ENCODE assay signal across 18 cellular contexts in genomic region chr7:131591674-131592328, GRCh38. TPM values are rescaled to one million over a fixed set of nuclear protein-coding genes. Genes with fewer than 3 reads are reported as not detected.
DNase-seq lines count a peak whose midpoint lies in the region; ATAC-seq, FAIRE-seq and TF ChIP-seq lines count a peak whose summit lies in the region.
"Had no signal": no experiment of that assay in that cellular context is flagged by ENCODE, and none has a peak within 500 bp of the region (broad histone marks: within the 10 kb centered on the region; RNA-seq: fewer than 3 reads in every experiment).

No MANE protein-coding gene starts in this region.

- no peak overlapping the region for H4K5ac ChIP-seq in H1 (ENCODE audit: insufficient read length, low read depth, low read length)

- no peak overlapping the region for H3K23ac ChIP-seq in H1 (ENCODE audit: insufficient read length)
- no peak overlapping the region for H3K23ac ChIP-seq in neuronal stem cell (ENCODE audit: low read depth, low read length, poor library complexity)

- POLR2A ChIA-PET in H1 (lab: Charles Lee; ENCODE audit: partially characterized antibody) (interaction anchor here (0.6 to 3.2 kb wide), 4 partner anchors 11 to 43 kb away, joined by 3 to 19 read pairs (median 6); no protein-coding TSS in a partner anchor), PC-9 (lab: Charles Lee; ENCODE audit: unreplicated experiment) (no interaction called here)

- H3K27ac ChIP-seq in heart left ventricle (no peak overlapping the region), left ventricle myocardium inferior (replicated peaks) (no peak overlapping the region), H1 (ENCODE audit: low read depth, low read length) (no peak overlapping the region), neuronal stem cell (replicated peaks; ENCODE audit: low read length) (no peak overlapping the region), PC-9 (no peak overlapping the region)
- H3K27ac ChIP-seq: HL-60, Peyer's patch had no signal

- H3K36me3 ChIP-seq in heart left ventricle = no peaks in the 10 kb centered on the region
- no peaks in the 10 kb centered on the region for H3K36me3 ChIP-seq in left ventricle myocardium inferior
- no peaks in the 10 kb centered on the region; a peak in 1 of 8 replicates for H3K36me3 ChIP-seq in H1 (ENCODE audit: control insufficient read depth in 2 of 4, insufficient read depth in 4 of 4, low read length in 3 of 4)
- no peaks in the 10 kb centered on the region for H3K36me3 ChIP-seq in neuronal stem cell (replicated peaks in 1 of 2; ENCODE audit: control insufficient read depth in 2 of 2, insufficient read depth in 2 of 2, low read length in 2 of 2)
- no peaks in the 10 kb centered on the region for H3K36me3 ChIP-seq in PC-9 (ENCODE audit: low read depth)
- H3K36me3 ChIP-seq: Peyer's patch had no signal

- H3K79me1 ChIP-seq in H1 (ENCODE audit: low read depth, low read length) (peaks cover 8% of the 10 kb centered on the region; the same call in 1 of the 2 replicates), neuronal stem cell (ENCODE audit: low read depth, low read length) (peaks cover 3% of the 10 kb centered on the region)

- peaks cover 9% of the 10 kb centered on the region; the same call in 1 of the 2 replicates for H3K23me2 ChIP-seq in H1 (ENCODE audit: low read depth, low read length)

- 63 to 73% (median 66%) methylated on average over 10 of the region's 10 CpGs for WGBS in heart left ventricle, 4 donors
- 88% methylated on average over 10 of the region's 10 CpGs; no CpG with 5 or more reads in 1 of the 2 experiments for WGBS in H1 (ENCODE audit: extremely low coverage in 1 of 2, insufficient coverage in 1 of 2, insufficient read length in 1 of 2, insufficient replicate concordance in 2 of 2, low coverage in 1 of 2, low lambda C conversion rate in 2 of 2, missing lambda C conversion rate in 1 of 2), 2 experiments
- no CpG with 5 or more reads among the region's 10 CpGs for WGBS in neuronal stem cell (ENCODE audit: extremely low coverage in 2 of 2, insufficient read length in 2 of 2, insufficient replicate concordance in 1 of 2), 2 donors

- ATAC-seq in heart left ventricle = peak in 3 of 4 donors; percentile 14 to 31 (median 30)

- TF ChIP-seq EP300 in H1 (IDR thresholded peaks at IDR 0.05; ENCODE audit: borderline replicate concordance in 1 of 2, low read depth in 2 of 2, low read length in 2 of 2) = no peak

- H4K91ac ChIP-seq in H1 (replicated peaks; ENCODE audit: insufficient read length, low read length) = peak overlapping the region; percentile 56
- no peak overlapping the region for H4K91ac ChIP-seq in neuronal stem cell (ENCODE audit: low read depth, low read length, poor library complexity)

- H4K20me1 ChIP-seq in H1 (replicated peaks in 1 of 2; ENCODE audit: control insufficient read depth in 1 of 2, insufficient read depth in 2 of 2, low read length in 2 of 2) = peaks cover 0 to 9% of the 10 kb centered on the region in 2 experiments
- no peaks in the 10 kb centered on the region for H4K20me1 ChIP-seq in PC-9 (ENCODE audit: insufficient read depth)

- H3K27me3 ChIP-seq in heart left ventricle (no peaks in the 10 kb centered on the region), left ventricle myocardium inferior (ENCODE audit: low read depth) (no peaks in the 10 kb centered on the region), H1 (replicated peaks in 1 of 4; ENCODE audit: control insufficient read depth in 3 of 4, extremely low read depth in 1 of 4, insufficient read depth in 3 of 4, low read length in 3 of 4) (0 out of 7 replicates have a peak, but pooled peaks cover 0 to 3% (median 0%) of the 10 kb centered on the region in 4 experiments), neuronal stem cell (ENCODE audit: control insufficient read depth in 3 of 3, insufficient read depth in 3 of 3, low read depth in 1 of 3, low read length in 3 of 3) (peaks cover 0 to 5% (median 0%) of the 10 kb centered on the region in 3 experiments), PC-9 (ENCODE audit: insufficient read depth, low read depth) (no peaks in the 10 kb centered on the region)
- H3K27me3 ChIP-seq: Peyer's patch had no signal

- no peak overlapping the region for H3K4ac ChIP-seq in H1 (replicated peaks; ENCODE audit: insufficient read length, low read depth, low read length)
- no peak overlapping the region for H3K4ac ChIP-seq in neuronal stem cell (ENCODE audit: low read length)

- DNase-seq in heart left ventricle = no peak
- no peak for DNase-seq in left ventricle myocardium inferior
- DNase-seq in H1 (ENCODE audit: low read depth in 1 of 2, low spot score in 2 of 2) = no peak
- DNase-seq in neuronal stem cell (ENCODE audit: low spot score) = no peak
- no peak for DNase-seq in NCI-H1092 (lab: John Stamatoyannopoulos, UW)
- DNase-seq in D721Med (ENCODE audit: insufficient read length, low spot score) = no peak
- DNase-seq in PC-9 = no peak
- DNase-seq: 8988T; CD4-positive, alpha-beta memory T cell; KBM-7; NCI-H146; NCI-H2081; NCI-H82; Peyer's patch; SHP77 treated with DMSO at 0.1 percent for 48 hours had no signal

- TF ChIP-seq RAD21 in H1 (IDR thresholded peaks at IDR 0.05 in 1 of 2, conservative IDR thresholded peaks at IDR 0.05 in 1 of 2; ENCODE audit: low read depth in 2 of 2, low read length in 2 of 2) = no peak

- H2AK5ac ChIP-seq in H1 (ENCODE audit: low read depth, low read length) (0 out of 2 replicates have a peak overlapping the region, but pooled peaks have one; percentile 7), neuronal stem cell (ENCODE audit: low read depth, low read length) (no peak overlapping the region)

- no peak overlapping the region for H3K4me2 ChIP-seq in H1 (ENCODE audit: insufficient read depth in 1 of 2, low read depth in 2 of 2, low read length in 2 of 2)
- no peak overlapping the region for H3K4me2 ChIP-seq in neuronal stem cell (ENCODE audit: insufficient read depth, low read length, poor library complexity, severe bottlenecking)
- H3K4me2 ChIP-seq in PC-9 = no peak overlapping the region

- H2BK15ac ChIP-seq in H1 (ENCODE audit: low read length) (peak overlapping the region; percentile 19; the same call in 1 of the 2 replicates), neuronal stem cell (ENCODE audit: low read length) (peak overlapping the region; percentile 82)

- H2AFZ ChIP-seq in H1 (ENCODE audit: low read length) = no peak overlapping the region
- no peak overlapping the region for H2AFZ ChIP-seq in neuronal stem cell (ENCODE audit: low read length)
- H2AFZ ChIP-seq in PC-9 = no peak overlapping the region

- no peak overlapping the region for H3K4me3 ChIP-seq in heart left ventricle
- H3K4me3 ChIP-seq in left ventricle myocardium inferior = no peak overlapping the region
- no peak overlapping the region for H3K4me3 ChIP-seq in H1 (ENCODE audit: extremely low read depth in 1 of 4, insufficient read depth in 2 of 4, low read depth in 3 of 4, low read length in 4 of 4)
- no peak overlapping the region for H3K4me3 ChIP-seq in neuronal stem cell (ENCODE audit: low read length in 2 of 2)
- no peak overlapping the region for H3K4me3 ChIP-seq in PC-9
- H3K4me3 ChIP-seq: Peyer's patch had no signal

- H3K14ac ChIP-seq in H1 (ENCODE audit: insufficient read length) (no peak overlapping the region), neuronal stem cell (ENCODE audit: low read length) (peak overlapping the region; percentile 57)

- no peaks in the 10 kb centered on the region for H3K9me2 ChIP-seq in PC-9 (ENCODE audit: insufficient read depth)

- H2BK120ac ChIP-seq in H1 (replicated peaks; ENCODE audit: low read depth, low read length) = no peak overlapping the region
- H2BK120ac ChIP-seq in neuronal stem cell (ENCODE audit: low read depth, low read length) = no peak overlapping the region

- H3K9ac ChIP-seq in H1 (replicated peaks in 1 of 4; ENCODE audit: extremely low read depth in 1 of 4, low read depth in 3 of 4, low read length in 3 of 4) (no peak overlapping the region), neuronal stem cell (ENCODE audit: low read depth, low read length, poor library complexity) (no peak overlapping the region)

- no peak for TF ChIP-seq POLR2A in heart left ventricle (IDR thresholded peaks at IDR 0.05)
- no peak for TF ChIP-seq POLR2A in H1 (IDR thresholded peaks at IDR 0.05; ENCODE audit: control extremely low read depth in 1 of 2, low read depth in 2 of 2, low read length in 2 of 2)

- no TSS peak for BruUV-seq in PC-9 (replicated peaks; lab: Mats Ljungman, UMichigan)

- CTCF ChIA-PET in H1 (lab: Charles Lee; ENCODE audit: partially characterized antibody) = interaction anchor here (0.9 to 3.1 kb wide), 6 partner anchors 33 to 63 kb away, joined by 3 to 16 read pairs (median 6); no protein-coding TSS in a partner anchor
- CTCF ChIA-PET in PC-9 (lab: Charles Lee) = interaction anchor here (0.6 kb wide), 1 partner anchor 12 kb away, joined by 4 read pairs; no protein-coding TSS in a partner anchor

- no peaks in the 10 kb centered on the region for H3F3A ChIP-seq in PC-9 (ENCODE audit: insufficient read depth, low read depth)

- no peaks in the 10 kb centered on the region for H3K79me2 ChIP-seq in H1 (ENCODE audit: control insufficient read depth in 1 of 2, insufficient read depth in 2 of 2, low read length in 2 of 2)
- no peaks in the 10 kb centered on the region for H3K79me2 ChIP-seq in PC-9 (ENCODE audit: low read depth)

- H2BK20ac ChIP-seq in H1 (ENCODE audit: low read length) = peak overlapping the region; percentile 90

- no peak overlapping the region for H3K56ac ChIP-seq in H1 (replicated peaks; ENCODE audit: insufficient read length, low read depth, low read length)

- no peak for TF ChIP-seq CTCF in heart left ventricle (IDR thresholded peaks at IDR 0.05)
- TF ChIP-seq CTCF in left ventricle myocardium inferior (IDR thresholded peaks at IDR 0.05; ENCODE audit: borderline replicate concordance) = no peak
- no peak for TF ChIP-seq CTCF in H1 (IDR thresholded peaks at IDR 0.05; ENCODE audit: control extremely low read depth in 1 of 3, insufficient read depth in 1 of 3, low read depth in 1 of 3, low read length in 3 of 3)
- TF ChIP-seq CTCF in D721Med (IDR thresholded peaks at IDR 0.05; ENCODE audit: insufficient read depth, missing control alignments) = no peak
- TF ChIP-seq CTCF in PC-9 (conservative IDR thresholded peaks at IDR 0.05) = no peak

- H3K4me1 ChIP-seq in heart left ventricle (peaks cover 0 to 5% (median 0%) of the 10 kb centered on the region in 12 donors), left ventricle myocardium inferior (peaks cover 3% of the 10 kb centered on the region), H1 (replicated peaks in 1 of 4; ENCODE audit: control insufficient read depth in 3 of 4, insufficient read depth in 4 of 4, low read length in 3 of 4) (peaks cover 0 to 10% (median 3%) of the 10 kb centered on the region in 4 experiments; a peak in 5 of 7 replicates), neuronal stem cell (ENCODE audit: control insufficient read depth in 2 of 2, insufficient read depth in 1 of 2, low read depth in 1 of 2, low read length in 2 of 2) (peaks cover 12 to 13% of the 10 kb centered on the region in 2 donors), PC-9 (replicated peaks; ENCODE audit: insufficient read depth) (peaks cover 3% of the 10 kb centered on the region)
- H3K4me1 ChIP-seq: Peyer's patch had no signal

- H2BK12ac ChIP-seq in H1 (ENCODE audit: low read depth, low read length) = peak overlapping the region; percentile 53; the same call in 1 of the 2 replicates
- peak overlapping the region; percentile 4 for H2BK12ac ChIP-seq in neuronal stem cell (ENCODE audit: low read length)

- H3K18ac ChIP-seq in H1 (ENCODE audit: extremely low read depth, low read length) (no peak overlapping the region; the same call in 1 of the 2 replicates), neuronal stem cell (ENCODE audit: low read length) (peak overlapping the region; percentile 59)

- H3K9me3 ChIP-seq in heart left ventricle (no peaks in the 10 kb centered on the region), left ventricle myocardium inferior (replicated peaks) (no peaks in the 10 kb centered on the region), H1 (ENCODE audit: insufficient read depth in 2 of 2, low read depth in 1 of 2, low read length in 1 of 2) (no peaks in the 10 kb centered on the region), neuronal stem cell (replicated peaks in 1 of 2; ENCODE audit: control insufficient read depth in 2 of 2, insufficient read depth in 1 of 2, low read depth in 1 of 2, low read length in 2 of 2) (peaks cover 0 to 6% of the 10 kb centered on the region in 2 donors), PC-9 (ENCODE audit: insufficient read depth, low read depth) (no peaks in the 10 kb centered on the region)
- H3K9me3 ChIP-seq: Peyer's patch had no signal

- no peak overlapping the region for H4K8ac ChIP-seq in H1 (ENCODE audit: extremely low read depth, insufficient read depth, low read length)
- H4K8ac ChIP-seq in neuronal stem cell (ENCODE audit: low read depth, low read length) = no peak overlapping the region

- intact Hi-C loops in heart left ventricle (cut with DNase I) = no loop called here
- intact Hi-C loops in left ventricle myocardium inferior (cut with micrococcal nuclease) = no loop called here
- intact Hi-C loops in PC-9 (cut with micrococcal nuclease; ENCODE audit: unreplicated experiment) = no loop called here

- H2BK5ac ChIP-seq in H1 (ENCODE audit: low read depth, low read length) (no peak overlapping the region; the same call in 1 of the 2 replicates), neuronal stem cell (ENCODE audit: low read length) (peak overlapping the region; percentile 72)

- FAIRE-seq in H1 (lab: Jason Lieb, UNC) = no peak
- no peak for FAIRE-seq in D721Med (lab: Jason Lieb, UNC)
- FAIRE-seq: HTR-8/SVneo had no signal

RNA-seq across cellular contexts. Expression of gene PODXL, which starts 35.4 kb away (rescaled TPM):
- 100 to 1,000 TPM in 1 of 9 donors, 10 to 100 TPM in 8; 57.7 to 230 (median 75.1) TPM for total RNA-seq in heart left ventricle
- polyA plus RNA-seq in heart left ventricle = 10 to 100 TPM; 30.9 to 64.6 TPM
- 67.4 TPM for total RNA-seq in left ventricle myocardium inferior
- 2.5 TPM for polyA plus RNA-seq in PFSK-1 (2012; ENCODE audit: insufficient read length, low read depth)
- total RNA-seq in H1 (2021; fragmentation: NEBNext Ultra II Directional; extraction: Animal tissue kit (Norgen Biotek cat#: 25700)) = 925 and 945 TPM in 2 replicates
- 638 and 872 TPM in 2 replicates for polyA plus RNA-seq in H1 (2011; rRNA removed)
- polyA plus RNA-seq in H1 (2011; cell fraction: cytosol; rRNA removed) = 613 TPM
- polyA plus RNA-seq in H1 (2011; cell fraction: nucleus; rRNA removed) = 1,168 TPM
- 630 to 776 TPM (median 695 TPM) in 4 replicates for polyA plus RNA-seq in H1 (2012, experiment 1 of 2)
- polyA plus RNA-seq in H1 (2012, experiment 2 of 2) = 245 TPM
- 1,216 TPM for polyA plus RNA-seq in H1 (2013, experiment 1 of 2)
- polyA plus RNA-seq in H1 (2013, experiment 2 of 2) = 1,270 TPM
- 937 and 993 TPM in 2 replicates for polyA minus RNA-seq in H1 (2011; rRNA and poly(A)+ RNA removed)
- 707 TPM for polyA minus RNA-seq in H1 (2011; cell fraction: cytosol; rRNA and poly(A)+ RNA removed)
- polyA minus RNA-seq in H1 (2011; cell fraction: nucleus; rRNA and poly(A)+ RNA removed) = 436 TPM
- 42.1 TPM for polyA plus RNA-seq in neuronal stem cell (2013, experiment 1 of 2)
- polyA plus RNA-seq in neuronal stem cell (2013, experiment 2 of 2) = 42.8 TPM
- 57.5 and 75.3 TPM in 2 replicates for total RNA-seq in PC-9 (2021)
